ENCODE assay signal across 1 cellular context in genomic region chr1:212711974-212712373, GRCh38. TPM values are rescaled to one million over a fixed set of nuclear protein-coding genes. Genes with fewer than 3 reads are reported as not detected.
"Had no signal": no experiment of that assay in that cellular context is flagged by ENCODE, and none has a peak within 500 bp of the region (broad histone marks: within the 10 kb centered on the region; RNA-seq: fewer than 3 reads in every experiment).

No MANE protein-coding gene starts in this region.

RNA-seq across cellular contexts. Expression of gene BATF3, which starts 12.3 kb away (rescaled TPM):
- total RNA-seq: mammary epithelial cell had no signal
